1 cellular context compared by ENCODE assay signal in the genomic region with DNA sequence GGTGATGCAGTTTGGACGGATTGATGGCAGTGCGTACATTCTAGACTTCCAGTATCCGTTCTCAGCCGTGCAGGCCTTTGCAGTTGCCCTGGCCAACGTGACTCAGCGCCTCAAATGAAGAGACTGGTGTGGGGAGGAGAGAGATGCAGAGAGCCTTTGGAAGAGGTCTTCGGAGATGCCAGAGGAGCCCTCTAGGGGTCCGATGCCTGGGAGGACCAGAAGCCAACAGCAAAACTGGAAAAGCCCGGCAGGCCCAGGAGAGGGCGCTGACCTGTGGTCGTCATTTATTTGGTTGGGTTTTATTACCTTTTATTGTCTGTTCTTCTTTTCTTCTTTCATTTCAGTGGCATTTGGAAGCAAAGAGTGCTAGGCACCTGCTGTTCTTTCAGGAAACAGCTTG.
TF ChIP-seq lines count a peak whose summit lies in the region.

No MANE protein-coding gene starts in this region.

TF ChIP-seq in H1, 55 proteins besides CTCF, POLR2A, EP300 and RAD21:
- no peak for TF ChIP-seq RNF2 (IDR thresholded peaks at IDR 0.05; ENCODE audit: borderline replicate concordance, low read depth, low read length, missing control alignments, poor library complexity, severe bottlenecking)
- TF ChIP-seq SIN3A (conservative IDR thresholded peaks at IDR 0.05 in 1 of 2, IDR thresholded peaks at IDR 0.05 in 1 of 2; ENCODE audit: low read depth in 1 of 2, low read length in 2 of 2): no peak
- 0 out of 2 replicates have a peak, but pooled peaks have one; percentile 21 for TF ChIP-seq CREB1 (IDR thresholded peaks at IDR 0.05)
- TF ChIP-seq SRF (IDR thresholded peaks at IDR 0.05; ENCODE audit: low read depth, low read length): no peak
- TF ChIP-seq YY1 (IDR thresholded peaks at IDR 0.05; ENCODE audit: low read depth, low read length): peak; percentile 43; the same call in 1 of the 2 replicates
- peak; percentile 63; the same call in 1 of the 2 replicates for TF ChIP-seq BACH1 (IDR thresholded peaks at IDR 0.05; ENCODE audit: low read length)
- TF ChIP-seq MAFK (IDR thresholded peaks at IDR 0.05; ENCODE audit: low read depth, low read length): no peak; the same call in 1 of the 2 replicates
- no peak for TF ChIP-seq JUND (IDR thresholded peaks at IDR 0.05; ENCODE audit: low read length)
